Comparison of ENCODE assay signal across 17 cellular contexts in the genomic region with DNA sequence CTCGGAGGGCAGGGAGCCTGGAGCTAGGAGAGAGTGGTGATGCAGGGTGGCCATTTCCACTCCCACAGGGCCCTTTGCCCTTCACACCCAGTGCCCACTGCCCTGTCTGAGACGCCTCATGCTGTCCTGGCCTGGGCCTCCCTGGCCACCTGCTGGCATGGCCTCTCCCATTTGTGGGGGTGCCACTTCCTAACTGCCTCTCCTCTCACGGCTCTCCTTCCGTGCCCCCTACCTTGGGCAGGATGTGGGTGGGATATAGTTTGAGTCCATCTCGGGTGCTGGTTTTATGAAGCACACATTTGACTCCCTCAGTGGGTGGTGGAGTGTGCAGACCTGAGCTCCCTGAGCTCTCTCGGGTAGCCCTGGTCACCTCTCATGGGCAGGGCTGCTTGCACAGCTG. TPM values are rescaled to one million over a fixed set of nuclear protein-coding genes. Genes with fewer than 3 reads are reported as not detected.
DNase-seq lines count a peak whose midpoint lies in the region; ATAC-seq and TF ChIP-seq lines count a peak whose summit lies in the region.
"Had no signal": no experiment of that assay in that cellular context is flagged by ENCODE, and none has a peak within 500 bp of the region (broad histone marks: within the 10 kb centered on the region; RNA-seq: fewer than 3 reads in every experiment).

No MANE protein-coding gene starts in this region.

- in situ Hi-C loops in IMR-90 (cut with MboI; ENCODE audit: low sequenced_read_pairs): no loop called here
- in situ Hi-C loops in GM23248 (cut with MboI): no loop called here

- TF ChIP-seq RAD21 in IMR-90 (IDR thresholded peaks at IDR 0.05; ENCODE audit: low read length): no peak

- H3K9me3 ChIP-seq in IMR-90 (ENCODE audit: control insufficient read depth, insufficient read depth, low read length): no peaks in the 10 kb centered on the region
- no peaks in the 10 kb centered on the region for H3K9me3 ChIP-seq in body of pancreas
- H3K9me3 ChIP-seq in GM23248 (ENCODE audit: low read depth): no peaks in the 10 kb centered on the region
- H3K9me3 ChIP-seq: SK-N-SH had no signal

- H3K4me3 ChIP-seq in IMR-90 (ENCODE audit: insufficient read depth, low read depth, low read length) (no peak overlapping the region), body of pancreas (no peak overlapping the region), GM23248 (no peak overlapping the region)

- no peak overlapping the region for H3K56ac ChIP-seq in IMR-90 (ENCODE audit: extremely low read depth, insufficient read depth, low read length)

- no peak overlapping the region for H2BK5ac ChIP-seq in IMR-90 (ENCODE audit: low read depth, low read length, poor library complexity, severe bottlenecking)

- no peak overlapping the region for H4K5ac ChIP-seq in IMR-90 (ENCODE audit: low read depth, low read length)

- no peaks in the 10 kb centered on the region for H3K27me3 Mint-ChIP-seq in CD14-positive monocyte (ENCODE audit: low read depth in 3 of 3)
- H3K27me3 Mint-ChIP-seq in activated naive CD8-positive, alpha-beta T cell: no peaks in the 10 kb centered on the region
- H3K27me3 Mint-ChIP-seq in natural killer cell treated with Interleukin-12 subunit alpha and Interleukin-12 subunit beta and Interleukin-15 and Interleukin-18, amount 100 ng/mL, for 72 hours: no peaks in the 10 kb centered on the region

- WGBS in IMR-90 (ENCODE audit: extremely low coverage in 2 of 2, insufficient read length in 1 of 2), 2 experiments: 100% methylated on average over 1 of the region's 6 CpGs; no CpG with 5 or more reads in 1 of the 2 experiments
- 80 to 85% methylated on average over 1 to 6 of the region's 6 CpGs for WGBS in body of pancreas, 2 donors
- 74 to 77% methylated on average over 6 of the region's 6 CpGs for WGBS in GM23248 (ENCODE audit: low coverage in 1 of 2, low lambda C conversion rate in 2 of 2, missing lambda C conversion rate in 2 of 2), 2 experiments

- H3K79me2 ChIP-seq in GM23248 (ENCODE audit: insufficient read depth): no peaks in the 10 kb centered on the region

- H2BK120ac ChIP-seq in IMR-90 (ENCODE audit: low read depth, low read length): no peak overlapping the region

- H3K14ac ChIP-seq in IMR-90 (replicated peaks; ENCODE audit: low read depth, low read length): no peak overlapping the region

- H4K8ac ChIP-seq in IMR-90 (ENCODE audit: low read depth in 2 of 2, low read length in 2 of 2): no peak overlapping the region

- no peaks in the 10 kb centered on the region for H3K9me2 ChIP-seq in GM23248 (ENCODE audit: insufficient read depth)
- H3K9me2 ChIP-seq: SK-N-SH had no signal

- dilution Hi-C loops in IMR-90 (cut with HindIII; ENCODE audit: low sequenced_read_pairs, unreplicated experiment): no loop called here

- peaks cover 63 to 81% of the 10 kb centered on the region in 2 donors for H3K36me3 Mint-ChIP-seq in CD14-positive monocyte
- peaks cover 4% of the 10 kb centered on the region for H3K36me3 Mint-ChIP-seq in activated naive CD8-positive, alpha-beta T cell
- peaks cover 6% of the 10 kb centered on the region for H3K36me3 Mint-ChIP-seq in natural killer cell treated with Interleukin-12 subunit alpha and Interleukin-12 subunit beta and Interleukin-15 and Interleukin-18, amount 100 ng/mL, for 72 hours

- no peak overlapping the region for H3K4me3 Mint-ChIP-seq in CD14-positive monocyte
- peak overlapping the region; percentile 73 for H3K4me3 Mint-ChIP-seq in activated naive CD8-positive, alpha-beta T cell
- no peak overlapping the region for H3K4me3 Mint-ChIP-seq in natural killer cell treated with Interleukin-12 subunit alpha and Interleukin-12 subunit beta and Interleukin-15 and Interleukin-18, amount 100 ng/mL, for 72 hours

- H3K4me1 Mint-ChIP-seq in CD14-positive monocyte: no peaks in the 10 kb centered on the region
- H3K4me1 Mint-ChIP-seq in activated naive CD8-positive, alpha-beta T cell (ENCODE audit: low read depth): peaks cover 74% of the 10 kb centered on the region
- H3K4me1 Mint-ChIP-seq in natural killer cell treated with Interleukin-12 subunit alpha and Interleukin-12 subunit beta and Interleukin-15 and Interleukin-18, amount 100 ng/mL, for 72 hours (ENCODE audit: low read depth in 2 of 2): peaks cover 53 to 55% of the 10 kb centered on the region in 2 donors

- no peaks in the 10 kb centered on the region for H3K4me1 ChIP-seq in IMR-90 (ENCODE audit: control insufficient read depth, insufficient read depth, low read length)
- no peaks in the 10 kb centered on the region for H3K4me1 ChIP-seq in body of pancreas
- H3K4me1 ChIP-seq in GM23248 (ENCODE audit: insufficient read depth): no peaks in the 10 kb centered on the region

- no peak overlapping the region for H2BK20ac ChIP-seq in IMR-90 (ENCODE audit: low read depth, low read length)

- no peak overlapping the region for H2AK9ac ChIP-seq in IMR-90 (replicated peaks; ENCODE audit: low read depth, low read length, poor library complexity)

- DNase-seq in CD14-positive monocyte (ENCODE audit: low spot score): no peak
- DNase-seq in IMR-90: no peak
- DNase-seq in natural killer cell treated with Interleukin-12 subunit alpha and Interleukin-12 subunit beta and Interleukin-15 and Interleukin-18, amount 100 ng/mL, for 72 hours (ENCODE audit: low spot score): no peak
- no peak for DNase-seq in body of pancreas
- no peak for DNase-seq in COR-L47 (lab: John Stamatoyannopoulos, UW)
- no peak for DNase-seq in stimulated activated CD4-positive, alpha-beta T cell treated with anti-CD3 and anti-CD28 coated beads, Interleukin-4, amount 100 ng/mL, for 24 hours
- no peak for DNase-seq in GM23248
- DNase-seq: activated CD4-positive, CD25-positive, alpha-beta regulatory T cell; activated gamma-delta T cell treated with Interleukin-2 at 50 U/mL for 16 hours; C1 segment of cervical spinal cord; central memory CD4-positive, alpha-beta T cell; erythroblast; NCI-H1048; retina; SK-N-SH; stimulated activated CD4-positive, alpha-beta T cell treated with anti-CD3 and anti-CD28 coated beads, Interleukin-1b, Interleukin-23, amount 100 ng/mL, for 48 hours had no signal

- no peak overlapping the region for H3K23ac ChIP-seq in IMR-90 (ENCODE audit: low read depth, low read length)

- H2BK15ac ChIP-seq in IMR-90 (ENCODE audit: low read depth, low read length): no peak overlapping the region

- TF ChIP-seq POLR2A in IMR-90 (IDR thresholded peaks at IDR 0.05; ENCODE audit: low read depth, low read length) (no peak), body of pancreas (IDR thresholded peaks at IDR 0.05) (no peak)

- H3K4me2 ChIP-seq in IMR-90 (ENCODE audit: low read depth, low read length): no peak overlapping the region
- H3K4me2 ChIP-seq in GM23248 (ENCODE audit: unreplicated experiment): no peak overlapping the region
- H3K4me2 ChIP-seq: SK-N-SH had no signal

- H2AK5ac ChIP-seq in IMR-90 (ENCODE audit: low read depth, low read length): no peak overlapping the region

- H3K27ac Mint-ChIP-seq in CD14-positive monocyte: peak overlapping the region in 4 of 7 donors; percentile 21 to 73 (median 68)
- peak overlapping the region; percentile 89 for H3K27ac Mint-ChIP-seq in activated naive CD8-positive, alpha-beta T cell
- peak overlapping the region; percentile 61 to 83 for H3K27ac Mint-ChIP-seq in natural killer cell treated with Interleukin-12 subunit alpha and Interleukin-12 subunit beta and Interleukin-15 and Interleukin-18, amount 100 ng/mL, for 72 hours

- peaks cover 4% of the 10 kb centered on the region; the same call in 1 of the 2 replicates for H3K36me3 ChIP-seq in IMR-90 (ENCODE audit: control insufficient read depth, insufficient read depth, low read length)
- no peaks in the 10 kb centered on the region for H3K36me3 ChIP-seq in body of pancreas (replicated peaks in 1 of 2; ENCODE audit: insufficient read depth in 1 of 2, low read depth in 2 of 2)
- no peaks in the 10 kb centered on the region for H3K36me3 ChIP-seq in GM23248 (ENCODE audit: low read depth)

- H4K20me1 ChIP-seq in IMR-90 (ENCODE audit: insufficient read depth, low read length): no peaks in the 10 kb centered on the region
- H4K20me1 ChIP-seq in GM23248 (ENCODE audit: insufficient read depth): no peaks in the 10 kb centered on the region

- H3K27ac ChIP-seq in IMR-90 (ENCODE audit: insufficient read depth, low read length) (no peak overlapping the region), body of pancreas (no peak overlapping the region), GM23248 (no peak overlapping the region)

- no peaks in the 10 kb centered on the region for H3K27me3 ChIP-seq in IMR-90 (ENCODE audit: control insufficient read depth, insufficient read depth, low read length)
- H3K27me3 ChIP-seq in body of pancreas: no peaks in the 10 kb centered on the region
- no peaks in the 10 kb centered on the region for H3K27me3 ChIP-seq in GM23248 (replicated peaks; ENCODE audit: insufficient read depth)

- no peak overlapping the region for H3K18ac ChIP-seq in IMR-90 (ENCODE audit: low read depth, low read length)

- H3K9ac ChIP-seq in IMR-90 (ENCODE audit: low read depth, low read length) (no peak overlapping the region), GM23248 (no peak overlapping the region)
- H3K9ac ChIP-seq: SK-N-SH had no signal

- H3K79me1 ChIP-seq in IMR-90 (ENCODE audit: low read depth in 1 of 2, low read length in 2 of 2): no peaks in the 10 kb centered on the region; a peak in 2 of 4 replicates

- BruUV-seq in IMR-90 (replicated peaks; lab: Mats Ljungman, UMichigan): no TSS peak

- no peak overlapping the region for H3K4ac ChIP-seq in IMR-90 (ENCODE audit: low read depth, low read length)

- no peaks in the 10 kb centered on the region for H3F3A ChIP-seq in GM23248 (ENCODE audit: insufficient read depth)

- TF ChIP-seq CTCF in CD14-positive monocyte (IDR thresholded peaks at IDR 0.05) (no peak), IMR-90 (conservative IDR thresholded peaks at IDR 0.05; ENCODE audit: low read depth, low read length) (no peak), body of pancreas (IDR thresholded peaks at IDR 0.05) (no peak)

- no peaks in the 10 kb centered on the region for H3K9me3 Mint-ChIP-seq in CD14-positive monocyte
- no peaks in the 10 kb centered on the region for H3K9me3 Mint-ChIP-seq in activated naive CD8-positive, alpha-beta T cell (ENCODE audit: low read depth)
- H3K9me3 Mint-ChIP-seq in natural killer cell treated with Interleukin-12 subunit alpha and Interleukin-12 subunit beta and Interleukin-15 and Interleukin-18, amount 100 ng/mL, for 72 hours: no peaks in the 10 kb centered on the region

- no peaks in the 10 kb centered on the region for H3K9me1 ChIP-seq in IMR-90 (ENCODE audit: insufficient read depth, low read length)

- CTCF ChIA-PET in IMR-90 (lab: Yijun Ruan, JAX): interaction anchor here (1.2 kb wide), 1 partner anchor 43 kb away, joined by 6 read pairs; no protein-coding TSS in a partner anchor

- intact Hi-C loops in CD14-positive monocyte (cut with micrococcal nuclease): no loop called here
- intact Hi-C loops in IMR-90 (cut with micrococcal nuclease): no loop called here
- intact Hi-C loops in body of pancreas (cut with DNase I): no loop called here

- ATAC-seq in IMR-90 (ENCODE audit: low read depth): 0 out of 2 replicates have a peak, but pooled peaks have one; percentile 11
- peak; percentile 40 to 49 for ATAC-seq in natural killer cell treated with Interleukin-12 subunit alpha and Interleukin-12 subunit beta and Interleukin-15 and Interleukin-18, amount 100 ng/mL, for 72 hours
- ATAC-seq in body of pancreas: no peak

- POLR2A ChIA-PET in IMR-90 (lab: Charles Lee; ENCODE audit: unreplicated experiment): no interaction called here

- H2AFZ ChIP-seq in IMR-90 (replicated peaks; ENCODE audit: low read length, poor library complexity) (no peak overlapping the region), GM23248 (no peak overlapping the region)

- H4K91ac ChIP-seq in IMR-90 (ENCODE audit: insufficient read depth, low read depth, low read length): no peak overlapping the region

RNA-seq across cellular contexts. Expression of a gene that starts 46.0 kb away (rescaled TPM):
- polyA plus RNA-seq in CD14-positive monocyte: 10 to 100 TPM; 14.5 to 16.6 TPM
- total RNA-seq in IMR-90 (2012; rRNA removed): 5.8 and 6.5 TPM in 2 replicates
- polyA plus RNA-seq in IMR-90 (2012; rRNA removed): 8.5 and 10.1 TPM in 2 replicates
- 7.0 and 7.4 TPM in 2 replicates for polyA plus RNA-seq in IMR-90 (2012; cell fraction: cytosol; rRNA removed)
- polyA plus RNA-seq in IMR-90 (2012; cell fraction: nucleus; rRNA removed; ENCODE audit: low replicate concordance): 41.1 and 42.5 TPM in 2 replicates
- 100 to 1,000 TPM in 1 of 2 donors, 10 to 100 TPM in 1; 82.4 to 124 TPM for total RNA-seq in natural killer cell treated with Interleukin-12 subunit alpha and Interleukin-12 subunit beta and Interleukin-15 and Interleukin-18, amount 100 ng/mL, for 72 hours
- total RNA-seq in body of pancreas: 10 to 100 TPM in 1 of 2 donors, 1 to 10 TPM in 1; 9.1 to 30.3 TPM
- 4.0 and 5.1 TPM in 2 replicates for total RNA-seq in GM23248 (2014; rRNA removed; shearing (Covaris generic))
- 2.7 and 3.9 TPM in 2 replicates for polyA plus RNA-seq in GM23248 (2016; fragmentation: Nextera tagmentation; extraction: Ambion mirVana)
